Comparison of ENCODE assay signal across 32 cellular contexts in genomic region chr13:98921015-98921414, GRCh38.
"Had no signal": no experiment of that assay in that cellular context is flagged by ENCODE, and none has a peak within 500 bp of the region (broad histone marks: within the 10 kb centered on the region; RNA-seq: fewer than 3 reads in every experiment).

No MANE protein-coding gene starts in this region.

- H3K4me3 Mint-ChIP-seq: activated CD4-positive, alpha-beta T cell treated with anti-CD3 and anti-CD28 coated beads, Interleukin-2, amount 10 ng/mL, durations not matched to agents 24 days and 14 days; activated CD8-positive, alpha-beta T cell treated with anti-CD3 and anti-CD28 coated beads for 36 hours; activated naive CD8-positive, alpha-beta T cell treated with anti-CD3 and anti-CD28 coated beads for 36 hours; activated T-cell treated with anti-CD3 and anti-CD28 coated beads, Interleukin-2, amount 50 U/mL, for 72 hours; activated T-helper 17 cell treated with anti-CD3 and anti-CD28 coated beads, Interleukin-2, amount 50 U/mL, for 72 hours had no signal

- H3K4me3 ChIP-seq: ascending aorta, cardiac muscle cell, MG63, PC-9 had no signal

- DNase-seq: activated CD4-positive, alpha-beta T cell treated with anti-CD3 and anti-CD28 coated beads for 1 hour; activated CD4-positive, alpha-beta T cell treated with anti-CD3 and anti-CD28 coated beads, Interleukin-2, amount 10 ng/mL, durations not matched to agents 24 days and 14 days; activated CD4-positive, alpha-beta T cell treated with anti-CD3 and anti-CD28 coated beads, Interleukin-2, amount 50 U/mL, for 4 hours; activated CD4-positive, CD25-positive, alpha-beta regulatory T cell; activated CD8-positive, alpha-beta T cell treated with anti-CD3 and anti-CD28 coated beads for 36 hours; activated effector memory CD4-positive, alpha-beta T cell treated with anti-CD3 and anti-CD28 coated beads, Interleukin-2, amount 50 U/mL, for 16 hours; activated naive CD4-positive, alpha-beta T cell; activated naive CD4-positive, alpha-beta T cell treated with anti-CD3 and anti-CD28 coated beads, Interleukin-2, amount 50 U/mL, for 16 hours; activated naive CD8-positive, alpha-beta T cell treated with anti-CD3 and anti-CD28 coated beads for 36 hours; activated T-cell treated with anti-CD3 and anti-CD28 coated beads, Interleukin-2, amount 50 U/mL, for 1 hour; activated T-cell treated with anti-CD3 and anti-CD28 coated beads, Interleukin-2, amount 50 U/mL, for 72 hours; amniotic stem cell; MG63; NCI-H1092; NCI-H1436 treated with DMSO at 0.1 percent for 48 hours; NCI-H1694 treated with DMSO at 0.1 percent for 48 hours; NCI-H2029; NCI-H345; NCI-H526; NCI-H748 treated with DMSO at 0.1 percent for 48 hours; PC-9; SIG-M5; SW 1271; T-helper 1 cell; T1000; WERI-Rb-1 had no signal

- H3K27me3 Mint-ChIP-seq: activated CD4-positive, alpha-beta T cell treated with anti-CD3 and anti-CD28 coated beads, Interleukin-2, amount 10 ng/mL, durations not matched to agents 24 days and 14 days; activated CD8-positive, alpha-beta T cell treated with anti-CD3 and anti-CD28 coated beads for 36 hours; activated naive CD8-positive, alpha-beta T cell treated with anti-CD3 and anti-CD28 coated beads for 36 hours; activated T-helper 17 cell treated with anti-CD3 and anti-CD28 coated beads, Interleukin-2, amount 50 U/mL, for 72 hours had no signal

- H3K4me2 ChIP-seq: PC-9 had no signal

- H3K27ac Mint-ChIP-seq: activated CD4-positive, alpha-beta T cell treated with anti-CD3 and anti-CD28 coated beads, Interleukin-2, amount 10 ng/mL, durations not matched to agents 24 days and 14 days; activated CD8-positive, alpha-beta T cell treated with anti-CD3 and anti-CD28 coated beads for 36 hours; activated naive CD8-positive, alpha-beta T cell treated with anti-CD3 and anti-CD28 coated beads for 36 hours; activated T-cell treated with anti-CD3 and anti-CD28 coated beads, Interleukin-2, amount 50 U/mL, for 72 hours; activated T-helper 17 cell treated with anti-CD3 and anti-CD28 coated beads, Interleukin-2, amount 50 U/mL, for 72 hours had no signal

- H3K4me1 ChIP-seq: ascending aorta had no signal

- H2AFZ ChIP-seq: PC-9 had no signal

- H3K36me3 ChIP-seq: cardiac muscle cell, MG63 had no signal

- ATAC-seq: activated CD8-positive, alpha-beta T cell treated with anti-CD3 and anti-CD28 coated beads for 36 hours; activated T-cell treated with anti-CD3 and anti-CD28 coated beads, Interleukin-2, amount 50 U/mL, for 72 hours; activated T-helper 17 cell treated with anti-CD3 and anti-CD28 coated beads, Interleukin-2, amount 50 U/mL, for 72 hours; Right ventricle myocardium inferior had no signal

- H3K9me3 Mint-ChIP-seq: activated CD4-positive, alpha-beta T cell treated with anti-CD3 and anti-CD28 coated beads, Interleukin-2, amount 10 ng/mL, durations not matched to agents 24 days and 14 days; activated CD8-positive, alpha-beta T cell treated with anti-CD3 and anti-CD28 coated beads for 36 hours; activated naive CD8-positive, alpha-beta T cell treated with anti-CD3 and anti-CD28 coated beads for 36 hours; activated T-cell treated with anti-CD3 and anti-CD28 coated beads, Interleukin-2, amount 50 U/mL, for 72 hours; activated T-helper 17 cell treated with anti-CD3 and anti-CD28 coated beads, Interleukin-2, amount 50 U/mL, for 72 hours had no signal

- FAIRE-seq: RCC 7860 had no signal

- H3K27ac ChIP-seq: ascending aorta, cardiac muscle cell, PC-9, RWPE1, WERI-Rb-1 had no signal

- H3K9me3 ChIP-seq: ascending aorta, MG63 had no signal

- H3K27me3 ChIP-seq: ascending aorta, cardiac muscle cell, MG63 had no signal
